14 cellular contexts compared by ENCODE assay signal in the genomic region with DNA sequence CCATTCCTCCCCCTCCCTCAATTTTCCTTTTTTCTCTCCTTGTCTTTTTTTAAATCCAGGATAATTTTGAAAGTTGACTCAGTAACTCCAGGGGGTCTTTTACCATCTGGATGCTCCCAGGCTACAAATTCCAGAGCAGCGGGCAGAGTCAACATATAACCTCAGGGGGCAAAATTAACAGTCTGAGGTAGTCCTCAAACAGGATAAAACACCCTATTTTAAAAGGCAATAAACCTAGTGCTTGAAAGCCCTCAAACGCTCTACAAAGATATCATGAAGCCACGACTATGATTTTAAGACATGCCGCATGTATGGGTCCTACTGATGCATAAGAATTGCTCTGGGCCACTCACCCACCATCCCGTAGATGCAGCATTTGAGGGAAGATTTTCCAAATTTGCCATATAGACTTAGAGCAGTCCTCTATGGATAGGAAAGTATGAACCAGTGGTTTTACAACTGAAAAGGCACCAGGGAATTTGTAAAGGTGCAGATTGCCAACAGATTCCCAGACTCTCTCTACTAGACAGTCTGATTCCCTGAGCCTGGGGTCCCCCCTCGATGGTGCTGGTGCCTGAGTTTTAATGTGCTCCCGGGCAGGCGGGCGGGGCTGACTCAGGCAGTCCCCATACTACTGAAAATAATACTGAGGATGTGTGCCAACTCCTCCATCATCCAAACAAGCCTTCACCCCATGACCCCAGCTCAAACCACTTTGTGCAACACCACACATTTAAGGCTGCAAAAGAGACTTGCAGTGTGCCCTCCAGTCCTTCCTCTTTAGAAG. TPM values are rescaled to one million over a fixed set of nuclear protein-coding genes. Genes with fewer than 3 reads are reported as not detected.
A peak's percentile ranks its signal among the peaks of the same experiment; 100 is the strongest.
DNase-seq lines count a peak whose midpoint lies in the region; ATAC-seq lines count a peak whose summit lies in the region.
"Had no signal": no experiment of that assay in that cellular context is flagged by ENCODE, and none has a peak within 500 bp of the region (broad histone marks: within the 10 kb centered on the region; RNA-seq: fewer than 3 reads in every experiment).

No MANE protein-coding gene starts in this region.

- H3K4me1 ChIP-seq in neuronal stem cell (ENCODE audit: control insufficient read depth in 2 of 2, insufficient read depth in 1 of 2, low read depth in 1 of 2, low read length in 2 of 2), result peaks cover 7 to 12% of the 10 kb centered on the region in 2 donors

- H2BK5ac ChIP-seq in neuronal stem cell (ENCODE audit: low read length), result no peak overlapping the region

- H3K9ac ChIP-seq in neuronal stem cell (ENCODE audit: low read depth, low read length, poor library complexity), result no peak overlapping the region

- H3K27ac ChIP-seq in neuronal stem cell (replicated peaks; ENCODE audit: low read length), result peak overlapping the region; percentile 11
- H3K27ac ChIP-seq: skin epidermis had no signal

- H3K18ac ChIP-seq in neuronal stem cell (ENCODE audit: low read length), result no peak overlapping the region

- H3K36me3 ChIP-seq in neuronal stem cell (replicated peaks in 1 of 2; ENCODE audit: control insufficient read depth in 2 of 2, insufficient read depth in 2 of 2, low read length in 2 of 2), result no peaks in the 10 kb centered on the region

- no peak overlapping the region for H3K4me2 ChIP-seq in neuronal stem cell (ENCODE audit: insufficient read depth, low read length, poor library complexity, severe bottlenecking)

- peak overlapping the region; percentile 48 for H2AFZ ChIP-seq in neuronal stem cell (ENCODE audit: low read length)

- no peak overlapping the region for H2BK120ac ChIP-seq in neuronal stem cell (ENCODE audit: low read depth, low read length)

- no CpG with 5 or more reads among the region's 9 CpGs for WGBS in neuronal stem cell (ENCODE audit: extremely low coverage in 2 of 2, insufficient read length in 2 of 2, insufficient replicate concordance in 1 of 2), 2 donors

- no peak overlapping the region for H2BK12ac ChIP-seq in neuronal stem cell (ENCODE audit: low read length)

- H3K14ac ChIP-seq in neuronal stem cell (ENCODE audit: low read length), result no peak overlapping the region

- H3K9me3 ChIP-seq in neuronal stem cell (replicated peaks in 1 of 2; ENCODE audit: control insufficient read depth in 2 of 2, insufficient read depth in 1 of 2, low read depth in 1 of 2, low read length in 2 of 2), result peaks cover 4 to 23% of the 10 kb centered on the region in 2 donors

- H3K23ac ChIP-seq in neuronal stem cell (ENCODE audit: low read depth, low read length, poor library complexity), result no peak overlapping the region

- no peak overlapping the region for H3K4me3 ChIP-seq in neuronal stem cell (ENCODE audit: low read length in 2 of 2)
- H3K4me3 ChIP-seq: skin epidermis had no signal

- no peak overlapping the region for H4K8ac ChIP-seq in neuronal stem cell (ENCODE audit: low read depth, low read length)

- no peaks in the 10 kb centered on the region for H3K79me1 ChIP-seq in neuronal stem cell (ENCODE audit: low read depth, low read length)

- H4K91ac ChIP-seq in neuronal stem cell (ENCODE audit: low read depth, low read length, poor library complexity), result no peak overlapping the region

- DNase-seq in GDM1 (lab: John Stamatoyannopoulos, UW) (peak; percentile 27), NCI-H1417 treated with DMSO at 0.1 percent for 48 hours (lab: John Stamatoyannopoulos, UW) (peak; percentile 21), dermis blood vessel endothelial cell (peak; percentile 50), neuronal stem cell (ENCODE audit: low spot score) (no peak), Ammon's horn (ENCODE audit: low spot score) (no peak), NCI-H774 (lab: John Stamatoyannopoulos, UW) (no peak), NCI-H1436 (lab: John Stamatoyannopoulos, UW) (no peak)
- DNase-seq: activated gamma-delta T cell; effector CD8-positive, alpha-beta T cell; NCI-H1105 treated with DMSO at 0.1 percent for 48 hours; stimulated activated naive CD8-positive, alpha-beta T cell treated with anti-CD3 and anti-CD28 coated beads, Interleukin-15, Interleukin-2, amounts not matched to agents 100 U/mL and 50 U/mL, for 24 hours; T-helper 2 cell had no signal

- H2BK15ac ChIP-seq in neuronal stem cell (ENCODE audit: low read length), result no peak overlapping the region

- no peak for ATAC-seq in HG03025 (IDR thresholded peaks at IDR 0.05; ENCODE audit: low FRiP score, unreplicated experiment)
- ATAC-seq: stimulated activated naive CD8-positive, alpha-beta T cell treated with anti-CD3 and anti-CD28 coated beads, Interleukin-15, Interleukin-2, amounts not matched to agents 100 U/mL and 50 U/mL, for 24 hours had no signal

- no peak overlapping the region for H3K4ac ChIP-seq in neuronal stem cell (ENCODE audit: low read length)

- no peak overlapping the region for H2AK5ac ChIP-seq in neuronal stem cell (ENCODE audit: low read depth, low read length)

- no peaks in the 10 kb centered on the region for H3K27me3 ChIP-seq in neuronal stem cell (ENCODE audit: control insufficient read depth in 3 of 3, insufficient read depth in 3 of 3, low read depth in 1 of 3, low read length in 3 of 3)

RNA-seq across cellular contexts. Expression of a gene that starts 37.2 kb away (rescaled TPM):
- 73.3 and 127 TPM in 2 replicates for total RNA-seq in dermis blood vessel endothelial cell
- 10.2 TPM for polyA plus RNA-seq in neuronal stem cell (2013, experiment 1 of 2)
- 11.0 TPM for polyA plus RNA-seq in neuronal stem cell (2013, experiment 2 of 2)

Comparison
In these comparisons a context has a peak if more than half of its experiments do, and no peak if none do; other contexts are left out.
1. DNase-seq: peak in GDM1 (single experiment), NCI-H1417 treated with DMSO at 0.1 percent for 48 hours (single experiment) and dermis blood vessel endothelial cell (single experiment); none in neuronal stem cell (single experiment), Ammon's horn (single experiment), NCI-H774 (single experiment) and NCI-H1436 (single experiment).